Comparison of ENCODE assay signal across 8 cellular contexts in genomic region chrX:9785944-9786741, GRCh38. TPM values are rescaled to one million over a fixed set of nuclear protein-coding genes. Genes with fewer than 3 reads are reported as not detected.
DNase-seq lines count a peak whose midpoint lies in the region; ATAC-seq and TF ChIP-seq lines count a peak whose summit lies in the region.

Gene SHROOM2 (plus strand): TSS chrX:9786429. CDS start chrX:9786546, 117 bp downstream.

- H3K4me3 ChIP-seq in retinal pigment epithelial cell (ENCODE audit: low read length), result peak within 1 kb of the TSS; percentile 53

- no peak within 1 kb of the TSS for H3K27ac ChIP-seq in CD4-positive, alpha-beta T cell (ENCODE audit: low read depth, low read length)

- ATAC-seq in WTC11 (peak; percentile 53), left ventricle myocardium superior (peak; percentile 55)
- ATAC-seq in CD4-positive, alpha-beta T cell (ENCODE audit: poor library complexity), result no peak

- no peaks in the 10 kb centered on the region for H3K9me3 ChIP-seq in CD4-positive, alpha-beta T cell (ENCODE audit: control insufficient read depth, low read length)

- peaks cover 27% of the 10 kb centered on the region for H3K27me3 ChIP-seq in CD4-positive, alpha-beta T cell (ENCODE audit: control insufficient read depth, insufficient read depth, low read length)

- POLR2A ChIA-PET in WTC11 (lab: Charles Lee), result no interaction called here
- POLR2A ChIA-PET in CD4-positive, alpha-beta T cell (lab: Charles Lee), result no interaction called here

- no peaks in the 10 kb centered on the region for H3K9me3 Mint-ChIP-seq in WTC11
- no peaks in the 10 kb centered on the region for H3K9me3 Mint-ChIP-seq in CD4-positive, alpha-beta T cell

- no peak for TF ChIP-seq CTCF in WTC11 (IDR thresholded peaks at IDR 0.05)
- TF ChIP-seq CTCF in retinal pigment epithelial cell (conservative IDR thresholded peaks at IDR 0.05; ENCODE audit: low read depth, low read length), result no peak
- no peak for TF ChIP-seq CTCF in CD4-positive, alpha-beta T cell (IDR thresholded peaks at IDR 0.05)

- CTCF ChIA-PET in WTC11 (lab: Charles Lee), result interaction anchor here (1.2 kb wide), 1 partner anchor 85 kb away, joined by 3 read pairs; no protein-coding TSS in a partner anchor
- CTCF ChIA-PET in CD4-positive, alpha-beta T cell (lab: Charles Lee), result no interaction called here

- H3K27me3 Mint-ChIP-seq in WTC11 (ENCODE audit: low read depth), result 0 out of 2 replicates have a peak, but pooled peaks cover 5% of the 10 kb centered on the region
- peaks cover 26% of the 10 kb centered on the region for H3K27me3 Mint-ChIP-seq in CD4-positive, alpha-beta T cell

- peaks cover 40% of the 10 kb centered on the region for H3K4me1 Mint-ChIP-seq in WTC11
- H3K4me1 Mint-ChIP-seq in CD4-positive, alpha-beta T cell (ENCODE audit: low read depth), result no peaks in the 10 kb centered on the region

- no peak within 1 kb of the TSS for H3K27ac Mint-ChIP-seq in WTC11
- H3K27ac Mint-ChIP-seq in CD4-positive, alpha-beta T cell, result no peak within 1 kb of the TSS

- H3K4me3 Mint-ChIP-seq in WTC11, result peak within 1 kb of the TSS; percentile 86
- H3K4me3 Mint-ChIP-seq in CD4-positive, alpha-beta T cell, result no peak within 1 kb of the TSS

- DNase-seq in HK-2 (ENCODE audit: unreplicated experiment) (peak; percentile 39), WTC11 (ENCODE audit: low spot score) (peak; percentile 42), left ventricle myocardium superior (no peak), retinal pigment epithelial cell (ENCODE audit: low read depth) (no peak), RKO (ENCODE audit: low spot score) (no peak), SW 1271 (lab: John Stamatoyannopoulos, UW) (no peak), NCI-H226 (no peak)
- DNase-seq in CD4-positive, alpha-beta T cell, result no peak

- H3K36me3 Mint-ChIP-seq in WTC11, result 0 out of 2 replicates have a peak, but pooled peaks cover 2% of the 10 kb centered on the region
- no peaks in the 10 kb centered on the region for H3K36me3 Mint-ChIP-seq in CD4-positive, alpha-beta T cell (ENCODE audit: low read depth)

- intact Hi-C loops in left ventricle myocardium superior (cut with micrococcal nuclease), result no loop called here
- intact Hi-C loops in CD4-positive, alpha-beta T cell (cut with DNase I, micrococcal nuclease), result no loop called here

TF ChIP-seq in WTC11, 78 proteins besides CTCF, POLR2A, EP300 and RAD21:
- TF ChIP-seq ZNF219 (CRISPR knock-in tag; IDR thresholded peaks at IDR 0.05; ENCODE audit: borderline replicate concordance) (no peak), MXD4 (CRISPR knock-in tag; IDR thresholded peaks at IDR 0.05; ENCODE audit: borderline replicate concordance) (no peak), ZNF121 (CRISPR knock-in tag; IDR thresholded peaks at IDR 0.05) (no peak), ZMAT4 (CRISPR knock-in tag; IDR thresholded peaks at IDR 0.05) (no peak), JAZF1 (CRISPR knock-in tag; IDR thresholded peaks at IDR 0.05) (no peak), ZNF532 (CRISPR knock-in tag; IDR thresholded peaks at IDR 0.05; ENCODE audit: borderline replicate concordance) (no peak), CDX4 (CRISPR knock-in tag; IDR thresholded peaks at IDR 0.05; ENCODE audit: borderline replicate concordance) (no peak), SP1 (CRISPR knock-in tag; conservative IDR thresholded peaks at IDR 0.05) (no peak), ZBTB43 (CRISPR knock-in tag; IDR thresholded peaks at IDR 0.05) (no peak), ESRRA (CRISPR knock-in tag; IDR thresholded peaks at IDR 0.05; ENCODE audit: borderline replicate concordance) (no peak), IRF2 (CRISPR knock-in tag; IDR thresholded peaks at IDR 0.05; ENCODE audit: borderline replicate concordance, low read depth) (no peak), RELA (CRISPR knock-in tag; IDR thresholded peaks at IDR 0.05; ENCODE audit: borderline replicate concordance) (no peak), STAT6 (CRISPR knock-in tag; conservative IDR thresholded peaks at IDR 0.05; ENCODE audit: low read depth) (no peak), ZNF232 (CRISPR knock-in tag; IDR thresholded peaks at IDR 0.05) (no peak), NFATC4 (CRISPR knock-in tag; IDR thresholded peaks at IDR 0.05) (no peak), CREB1 (CRISPR knock-in tag; IDR thresholded peaks at IDR 0.05) (no peak), ATF1 (CRISPR knock-in tag; IDR thresholded peaks at IDR 0.05) (no peak), ZNF396 (CRISPR knock-in tag; IDR thresholded peaks at IDR 0.05; ENCODE audit: borderline replicate concordance) (no peak)

RNA-seq across cellular contexts. Expression of gene SHROOM2, which starts in this region (rescaled TPM):
- total RNA-seq in WTC11 (2021) (12.3 to 14.8 TPM (median 12.3 TPM) in 3 replicates), left ventricle myocardium superior (1.1 TPM)
- not detected for total RNA-seq in CD4-positive, alpha-beta T cell

Comparison
In these comparisons a context has a peak if more than half of its experiments do, and no peak if none do; other contexts are left out.
1. DNase-seq: peak in HK-2 (single experiment) and WTC11 (single experiment); none in left ventricle myocardium superior (single experiment), retinal pigment epithelial cell (single experiment), RKO (single experiment), SW 1271 (0 of 2), NCI-H226 (single experiment) and CD4-positive, alpha-beta T cell (0 of 10).